Comparison of ENCODE assay signal across 9 cellular contexts in the genomic region with DNA sequence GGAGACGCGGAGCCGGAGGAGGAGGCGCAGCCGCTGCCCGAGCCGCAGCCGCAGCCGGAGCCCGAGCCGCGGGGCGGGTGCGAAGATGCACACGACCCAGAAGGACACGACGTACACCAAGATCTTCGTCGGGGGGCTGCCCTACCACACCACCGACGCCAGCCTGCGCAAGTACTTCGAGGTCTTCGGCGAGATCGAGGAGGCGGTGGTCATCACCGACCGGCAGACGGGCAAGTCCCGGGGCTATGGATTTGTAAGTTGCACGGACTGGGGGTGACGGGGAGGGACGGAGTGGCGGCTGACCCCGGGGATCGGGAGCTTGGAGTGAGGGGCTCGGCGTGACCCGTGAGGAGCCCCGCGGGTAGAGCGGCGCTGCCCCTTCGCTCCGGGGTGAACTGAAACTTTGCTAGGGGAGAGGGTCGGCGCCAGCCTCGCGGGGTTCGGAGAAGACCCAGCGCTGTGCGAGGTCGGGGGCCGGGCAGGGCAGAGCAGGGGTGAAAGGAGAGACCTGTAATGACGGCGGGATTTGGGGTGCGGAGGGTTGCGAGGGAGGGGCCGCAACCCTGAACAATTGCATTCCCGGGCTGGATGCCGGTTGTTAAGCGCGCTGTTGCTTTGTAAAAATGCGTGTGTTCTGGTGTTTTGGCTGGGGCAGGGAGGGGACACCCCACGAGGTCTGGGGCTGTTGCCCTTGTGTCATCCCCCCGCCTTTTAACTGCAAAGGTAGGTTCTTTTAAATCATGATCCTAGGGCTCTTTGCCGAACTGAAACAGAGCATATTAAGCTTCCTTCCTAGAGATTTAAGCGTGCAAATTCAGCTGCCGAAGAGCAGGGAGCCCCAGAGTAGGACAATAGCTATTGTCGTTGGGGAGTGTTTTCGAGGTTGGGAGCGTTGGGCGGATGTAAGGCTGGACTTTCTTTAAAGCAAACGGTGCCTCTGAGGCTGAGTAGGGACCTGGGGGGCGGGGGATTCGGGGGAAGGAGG. TPM values are rescaled to one million over a fixed set of nuclear protein-coding genes. Genes with fewer than 3 reads are reported as not detected.
DNase-seq lines count a peak whose midpoint lies in the region; ATAC-seq and TF ChIP-seq lines count a peak whose summit lies in the region.
"Had no signal": no experiment of that assay in that cellular context is flagged by ENCODE, and none has a peak within 500 bp of the region (broad histone marks: within the 10 kb centered on the region; RNA-seq: fewer than 3 reads in every experiment).

No MANE protein-coding gene starts in this region.

- H3K9me3 ChIP-seq in HCT116 (ENCODE audit: control insufficient read depth in 1 of 2, insufficient read depth in 1 of 2, low read depth in 1 of 2, low read length in 2 of 2), result no peaks in the 10 kb centered on the region
- H3K9me3 ChIP-seq in adipocyte (ENCODE audit: control insufficient read depth, low read length), result no peaks in the 10 kb centered on the region
- no peaks in the 10 kb centered on the region for H3K9me3 ChIP-seq in iPS-18a (ENCODE audit: control insufficient read depth, low read depth, low read length)

- H2AFZ ChIP-seq in ACC112 (ENCODE audit: low read length, unreplicated experiment) (peak overlapping the region; percentile 92), HCT116 (ENCODE audit: low read depth, low read length, poor library complexity, severe bottlenecking) (peak overlapping the region; percentile 87)

- H3K9ac ChIP-seq in HCT116 (ENCODE audit: low read length) (peak overlapping the region; percentile 74), adipocyte (ENCODE audit: low read length) (peak overlapping the region; percentile 85), iPS-18a (ENCODE audit: low read length) (peak overlapping the region; percentile 51)

- no peak for TF ChIP-seq RAD21 in HCT116 (IDR thresholded peaks at IDR 0.05; ENCODE audit: low read depth)

- ATAC-seq in HCT116, result peak; percentile 56
- peak; percentile 79 for ATAC-seq in sciatic nerve
- ATAC-seq in GM18868 (IDR thresholded peaks at IDR 0.05; ENCODE audit: unreplicated experiment), result no peak

- peaks cover 24% of the 10 kb centered on the region for H3K4me1 ChIP-seq in ACC112 (ENCODE audit: control insufficient read depth, insufficient read depth, low read length, unreplicated experiment)
- peaks cover 13 to 44% of the 10 kb centered on the region in 2 experiments for H3K4me1 ChIP-seq in HCT116 (ENCODE audit: control insufficient read depth in 1 of 2, insufficient read depth in 2 of 2, low read length in 2 of 2)
- H3K4me1 ChIP-seq in adipocyte (ENCODE audit: control insufficient read depth, insufficient read depth, low read length), result peaks cover 26% of the 10 kb centered on the region
- peaks cover 4% of the 10 kb centered on the region for H3K4me1 ChIP-seq in iPS-18a (ENCODE audit: control insufficient read depth, low read depth, low read length)

- DNase-seq in HCT116 (ENCODE audit: low read depth, low spot score) (no peak), adipocyte (ENCODE audit: low read depth) (peak; percentile 66), sciatic nerve (ENCODE audit: low spot score) (peak; percentile 60), NCI-H2196 (lab: John Stamatoyannopoulos, UW; ENCODE audit: unreplicated experiment) (no peak), SHP77 (lab: John Stamatoyannopoulos, UW) (no peak)

- TF ChIP-seq POLR2A in HCT116 (IDR thresholded peaks at IDR 0.05; ENCODE audit: borderline replicate concordance, extremely low read depth, insufficient read depth, insufficient read length), result no peak

- RAD21 ChIA-PET in HCT116 (lab: Charles Lee; ENCODE audit: low non-redundant PET in 1 of 2, low total read pairs in 2 of 2, uncharacterized antibody in 2 of 2, unreplicated experiment in 2 of 2), result interaction anchor here in 1 of 2 experiments (0.6 kb wide), 1 partner anchor 309 kb away, joined by 4 read pairs; no protein-coding TSS in a partner anchor

- H3K27me3 ChIP-seq in ACC112 (ENCODE audit: insufficient read depth, low read length) (no peaks in the 10 kb centered on the region), HCT116 (ENCODE audit: insufficient read depth, low read length) (no peaks in the 10 kb centered on the region), adipocyte (replicated peaks; ENCODE audit: control insufficient read depth, insufficient read depth, low read length) (no peaks in the 10 kb centered on the region), iPS-18a (ENCODE audit: control insufficient read depth, insufficient read depth, low read length) (peaks cover 73% of the 10 kb centered on the region)

- no TSS peak for BruUV-seq in HCT116 (replicated peaks; lab: Mats Ljungman, UMichigan)

- TF ChIP-seq CTCF in HCT116 (IDR thresholded peaks at IDR 0.05 in 2 of 3, conservative IDR thresholded peaks at IDR 0.05 in 1 of 3; ENCODE audit: borderline replicate concordance in 1 of 3, insufficient read depth in 1 of 3, low read depth in 2 of 3, low read length in 2 of 3), result no peak

- intact Hi-C loops in HCT116 (cut with micrococcal nuclease), result no loop called here
- intact Hi-C loops in sciatic nerve (cut with DNase I), result no loop called here

- POLR2A ChIA-PET in HCT116 (lab: Charles Lee), result no interaction called here

- peak overlapping the region; percentile 89 for H3K4me3 ChIP-seq in ACC112 (ENCODE audit: low read depth, low read length)
- H3K4me3 ChIP-seq in HCT116 (replicated peaks in 1 of 2; ENCODE audit: low read depth in 1 of 2, low read length in 2 of 2), result peak overlapping the region; percentile 69 to 80
- peak overlapping the region; percentile 91 for H3K4me3 ChIP-seq in adipocyte (ENCODE audit: low read length)
- H3K4me3 ChIP-seq in iPS-18a (ENCODE audit: low read length), result peak overlapping the region; percentile 56

- H3K36me3 ChIP-seq in ACC112 (ENCODE audit: insufficient read depth, low read length), result no peaks in the 10 kb centered on the region
- no peaks in the 10 kb centered on the region for H3K36me3 ChIP-seq in HCT116 (ENCODE audit: control insufficient read depth in 1 of 2, insufficient read depth in 2 of 2, low read length in 2 of 2)
- no peaks in the 10 kb centered on the region for H3K36me3 ChIP-seq in adipocyte (ENCODE audit: control insufficient read depth, insufficient read depth, low read length, severe bottlenecking)
- H3K36me3 ChIP-seq in iPS-18a (ENCODE audit: control insufficient read depth, low read depth, low read length), result no peaks in the 10 kb centered on the region

- H4K20me1 ChIP-seq in HCT116 (ENCODE audit: insufficient read depth), result no peaks in the 10 kb centered on the region

- H3K9me2 ChIP-seq in HCT116 (ENCODE audit: insufficient read depth), result no peaks in the 10 kb centered on the region

- H3K79me2 ChIP-seq in ACC112 (ENCODE audit: control insufficient read depth, insufficient read depth, low read length, unreplicated experiment) (no peaks in the 10 kb centered on the region), HCT116 (ENCODE audit: insufficient read depth, low read length) (no peaks in the 10 kb centered on the region)

- CTCF ChIA-PET in HCT116 (lab: Charles Lee), result no interaction called here

- H3K27ac ChIP-seq in ACC112 (ENCODE audit: low read depth, low read length) (no peak overlapping the region), HCT116 (ENCODE audit: low read depth, low read length) (peak overlapping the region; percentile 42; the same call in 1 of the 2 replicates), iPS-18a (ENCODE audit: low read length) (no peak overlapping the region)
- H3K27ac ChIP-seq: epithelial cell of prostate had no signal

- H3K4me2 ChIP-seq in HCT116 (ENCODE audit: low read length), result peak overlapping the region; percentile 96

TF ChIP-seq in HCT116, 20 proteins besides CTCF, POLR2A, EP300 and RAD21:
- TF ChIP-seq, protein P1, sequence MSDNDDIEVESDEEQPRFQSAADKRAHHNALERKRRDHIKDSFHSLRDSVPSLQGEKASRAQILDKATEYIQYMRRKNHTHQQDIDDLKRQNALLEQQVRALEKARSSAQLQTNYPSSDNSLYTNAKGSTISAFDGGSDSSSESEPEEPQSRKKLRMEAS (IDR thresholded peaks at IDR 0.05), result peak; percentile 42; the same call in 1 of the 2 replicates
- TF ChIP-seq FOSL1 (IDR thresholded peaks at IDR 0.05; ENCODE audit: low read depth), result no peak

RNA-seq across cellular contexts. Expression of a gene that starts 0.6 kb away (rescaled TPM):
- total RNA-seq in HCT116 (2021; ENCODE audit: unreplicated experiment), result 3.3 TPM
- 1.5 and 3.0 TPM in 2 replicates for polyA plus RNA-seq in HCT116 (2012)
- 3.1 TPM for total RNA-seq in sciatic nerve

Comparison
In these comparisons a context has a peak if more than half of its experiments do, and no peak if none do; other contexts are left out.
1. DNase-seq: peak in adipocyte (single experiment) and sciatic nerve (single experiment); none in HCT116 (single experiment), NCI-H2196 (single experiment) and SHP77 (0 of 2).
2. Peak in every context shown above with its lines, with median percentiles within 50 percentile points of each other: H3K4me3 ChIP-seq and H3K9ac ChIP-seq.